Comparison of ENCODE assay signal across 35 cellular contexts in genomic region chr14:103969961-103970360, GRCh38. TPM values are rescaled to one million over a fixed set of nuclear protein-coding genes. Genes with fewer than 3 reads are reported as not detected.
"Had no signal": no experiment of that assay in that cellular context is flagged by ENCODE, and none has a peak within 500 bp of the region (broad histone marks: within the 10 kb centered on the region; RNA-seq: fewer than 3 reads in every experiment).

No MANE protein-coding gene starts in this region.

- H3K27ac Mint-ChIP-seq: activated B cell treated with CpG ODN at 0.5 μM for 24 hours; activated CD8-positive, alpha-beta T cell treated with anti-CD3 and anti-CD28 coated beads for 36 hours; activated naive CD8-positive, alpha-beta T cell; activated T-helper 17 cell treated with anti-CD3 and anti-CD28 coated beads, Interleukin-2, amount 50 U/mL, for 72 hours; effector memory CD8-positive, alpha-beta T cell; T-helper 17 cell; T-helper 2 cell treated with Interferon-gamma antibody and Interleukin-4, amounts not matched to agents 5 μg/mL and 100 μg/mL, for 36 hours had no signal

- H3K36me3 ChIP-seq: brain microvascular endothelial cell, esophagus muscularis mucosa, gastrocnemius medialis, WERI-Rb-1 had no signal

- H3K9me3 Mint-ChIP-seq: activated B cell treated with CpG ODN at 0.5 μM for 24 hours; activated CD8-positive, alpha-beta T cell treated with anti-CD3 and anti-CD28 coated beads for 36 hours; activated T-cell treated with anti-CD3 and anti-CD28 coated beads, Interleukin-2, amount 50 U/mL, for 4 hours; activated T-helper 17 cell treated with anti-CD3 and anti-CD28 coated beads, Interleukin-2, amount 50 U/mL, for 72 hours; effector memory CD8-positive, alpha-beta T cell; T-helper 2 cell treated with Interferon-gamma antibody and Interleukin-4, amounts not matched to agents 5 μg/mL and 100 μg/mL, for 36 hours had no signal

- H3K4me3 ChIP-seq: esophagus muscularis mucosa, gastrocnemius medialis had no signal

- H3K27me3 Mint-ChIP-seq: activated B cell treated with CpG ODN at 0.5 μM for 24 hours had no signal

- H3K27ac ChIP-seq: brain microvascular endothelial cell, esophagus muscularis mucosa, foreskin keratinocyte, gastrocnemius medialis, WERI-Rb-1 had no signal

- H3K4me1 Mint-ChIP-seq: activated B cell treated with CpG ODN at 0.5 μM for 24 hours; activated T-helper 17 cell treated with anti-CD3 and anti-CD28 coated beads, Interleukin-2, amount 50 U/mL, for 72 hours; T-helper 17 cell had no signal

- ATAC-seq: activated CD4-positive, CD25-positive, alpha-beta regulatory T cell treated with anti-CD3 and anti-CD28 coated beads, Interleukin-2, amount 50 U/mL, for 24 hours; activated CD8-positive, alpha-beta T cell treated with anti-CD3 and anti-CD28 coated beads for 36 hours; activated T-cell treated with anti-CD3 and anti-CD28 coated beads, Interleukin-2, amount 50 U/mL, for 4 hours; activated T-helper 17 cell treated with anti-CD3 and anti-CD28 coated beads, Interleukin-2, amount 50 U/mL, for 72 hours; effector memory CD8-positive, alpha-beta T cell; foreskin keratinocyte; gastrocnemius medialis; T-helper 17 cell had no signal

- H3K9me3 ChIP-seq: esophagus muscularis mucosa, gastrocnemius medialis had no signal

- H3K36me3 Mint-ChIP-seq: activated naive CD8-positive, alpha-beta T cell had no signal

- H3K27me3 ChIP-seq: brain microvascular endothelial cell, foreskin keratinocyte, gastrocnemius medialis had no signal

- DNase-seq: activated B cell treated with CpG ODN at 0.5 μM for 24 hours; activated CD4-positive, alpha-beta T cell treated with anti-CD3 and anti-CD28 coated beads for 48 hours; activated CD4-positive, alpha-beta T cell treated with anti-CD3 and anti-CD28 coated beads, Interleukin-2, amount 50 U/mL, for 1 hour; activated CD4-positive, alpha-beta T cell treated with anti-CD3 and anti-CD28 coated beads, Interleukin-2, amount 50 U/mL, for 48 hours; activated CD8-positive, alpha-beta memory T cell treated with anti-CD3 and anti-CD28 coated beads for 24 hours; activated CD8-positive, alpha-beta T cell treated with anti-CD3 and anti-CD28 coated beads for 36 hours; activated effector memory CD4-positive, alpha-beta T cell treated with Interleukin-2 at 50 U/mL for 16 hours; activated gamma-delta T cell treated with Interleukin-2 at 50 U/mL for 16 hours; activated naive CD4-positive, alpha-beta T cell treated with anti-CD3 and anti-CD28 coated beads, Interleukin-2, amount 50 U/mL, for 16 hours; activated naive CD4-positive, alpha-beta T cell treated with Interleukin-2 at 50 U/mL for 16 hours; activated T-cell treated with anti-CD3 and anti-CD28 coated beads, Interleukin-2, amount 50 U/mL, for 4 hours; amniotic stem cell; anterior cingulate cortex; brain microvascular endothelial cell; caudate nucleus; cortex of kidney; dermis blood vessel endothelial cell; effector CD4-positive, alpha-beta T cell; effector memory CD8-positive, alpha-beta T cell; erythroblast; foreskin keratinocyte; gastrocnemius medialis; glutamatergic neuron; T-helper 1 cell; T-helper 17 cell; T1000; WERI-Rb-1 had no signal

- H3K4me3 Mint-ChIP-seq: activated B cell treated with CpG ODN at 0.5 μM for 24 hours; activated CD8-positive, alpha-beta T cell treated with anti-CD3 and anti-CD28 coated beads for 36 hours; activated naive CD8-positive, alpha-beta T cell; activated T-cell treated with anti-CD3 and anti-CD28 coated beads, Interleukin-2, amount 50 U/mL, for 4 hours; activated T-helper 17 cell treated with anti-CD3 and anti-CD28 coated beads, Interleukin-2, amount 50 U/mL, for 72 hours; effector memory CD8-positive, alpha-beta T cell; T-helper 17 cell; T-helper 2 cell treated with Interferon-gamma antibody and Interleukin-4, amounts not matched to agents 5 μg/mL and 100 μg/mL, for 36 hours had no signal

- H3K4me1 ChIP-seq: esophagus muscularis mucosa, foreskin keratinocyte, gastrocnemius medialis had no signal

RNA-seq across cellular contexts. Expression of gene RD3L, which starts 27.6 kb away (rescaled TPM):
- total RNA-seq: activated B cell treated with CpG ODN at 0.5 μM for 24 hours; activated CD8-positive, alpha-beta T cell treated with anti-CD3 and anti-CD28 coated beads for 36 hours; activated T-cell treated with anti-CD3 and anti-CD28 coated beads, Interleukin-2, amount 50 U/mL, for 4 hours; activated T-helper 17 cell treated with anti-CD3 and anti-CD28 coated beads, Interleukin-2, amount 50 U/mL, for 72 hours; astrocyte; bronchial epithelial cell; chondrocyte; dermis blood vessel endothelial cell; esophagus muscularis mucosa; foreskin keratinocyte; gastrocnemius medialis had no signal

RNA-seq across cellular contexts. Expression of gene TDRD9, which starts 41.7 kb away (rescaled TPM):
- total RNA-seq: astrocyte, chondrocyte had no signal
